Comparison of ENCODE assay signal across 10 cellular contexts in genomic region chr1:228150021-228150457, GRCh38. TPM values are rescaled to one million over a fixed set of nuclear protein-coding genes. Genes with fewer than 3 reads are reported as not detected.
A peak's percentile ranks its signal among the peaks of the same experiment; 100 is the strongest.
DNase-seq lines count a peak whose midpoint lies in the region; TF ChIP-seq lines count a peak whose summit lies in the region.
"Had no signal": no experiment of that assay in that cellular context is flagged by ENCODE, and none has a peak within 500 bp of the region (broad histone marks: within the 10 kb centered on the region; RNA-seq: fewer than 3 reads in every experiment).

No MANE protein-coding gene starts in this region.

- peaks cover 47 to 97% (median 81%) of the 10 kb centered on the region in 11 experiments for H4K20me1 ChIP-seq in BLaER1 treated with 17β-estradiol and CSF1 and Interleukin-3, amounts not matched to agents 10 nM and 100 nM

- peaks cover 29 to 59% (median 50%) of the 10 kb centered on the region in 11 experiments for H3K36me3 ChIP-seq in BLaER1 treated with 17β-estradiol and CSF1 and Interleukin-3, amounts not matched to agents 10 nM and 100 nM
- peaks cover 30% of the 10 kb centered on the region for H3K36me3 ChIP-seq in adipocyte (ENCODE audit: control insufficient read depth, insufficient read depth, low read length, severe bottlenecking)
- H3K36me3 ChIP-seq in right atrium auricular region = peaks cover 29% of the 10 kb centered on the region
- no peaks in the 10 kb centered on the region for H3K36me3 ChIP-seq in prostate gland

- TF ChIP-seq CTCF in right atrium auricular region (IDR thresholded peaks at IDR 0.05) (no peak), prostate gland (IDR thresholded peaks at IDR 0.05) (no peak), nephron progenitor cell (IDR thresholded peaks at IDR 0.05) (no peak)

- H3K27me3 Mint-ChIP-seq in T-helper 2 cell treated with Interferon-gamma antibody and Interleukin-4, amounts not matched to agents 5 μg/mL and 100 μg/mL, for 36 hours (ENCODE audit: low read depth) = no peaks in the 10 kb centered on the region
- no peaks in the 10 kb centered on the region for H3K27me3 Mint-ChIP-seq in nephron progenitor cell (ENCODE audit: low read depth, poor library complexity)

- H3K27ac ChIP-seq in BLaER1 treated with 17β-estradiol and CSF1 and Interleukin-3, amounts not matched to agents 10 nM and 100 nM = peak overlapping the region in 7 of 11 experiments; percentile 30 to 72 (median 57); a peak in 11 of 22 replicates
- H3K27ac ChIP-seq in right atrium auricular region (peak overlapping the region; percentile 82 to 83), prostate gland (peak overlapping the region; percentile 78 to 79)

- peak overlapping the region in 10 of 11 experiments; percentile 20 to 70 (median 54); a peak in 13 of 22 replicates for H3K9ac ChIP-seq in BLaER1 treated with 17β-estradiol and CSF1 and Interleukin-3, amounts not matched to agents 10 nM and 100 nM
- peak overlapping the region; percentile 66 for H3K9ac ChIP-seq in adipocyte (ENCODE audit: low read length)

- H3K9me3 ChIP-seq in BLaER1 treated with 17β-estradiol and CSF1 and Interleukin-3, amounts not matched to agents 10 nM and 100 nM (replicated peaks in 1 of 11) = no peaks in the 10 kb centered on the region
- H3K9me3 ChIP-seq in adipocyte (ENCODE audit: control insufficient read depth, low read length) (no peaks in the 10 kb centered on the region), right atrium auricular region (no peaks in the 10 kb centered on the region), prostate gland (no peaks in the 10 kb centered on the region)

- H3K4me2 ChIP-seq in BLaER1 treated with 17β-estradiol and CSF1 and Interleukin-3, amounts not matched to agents 10 nM and 100 nM = peak overlapping the region in 7 of 11 experiments; percentile 18 to 91 (median 68); a peak in 7 of 22 replicates

- WGBS in prostate gland = 38% methylated on average over 7 of the region's 9 CpGs

- peaks cover 6% of the 10 kb centered on the region for H3K4me1 Mint-ChIP-seq in T-helper 2 cell treated with Interferon-gamma antibody and Interleukin-4, amounts not matched to agents 5 μg/mL and 100 μg/mL, for 36 hours (ENCODE audit: low read depth)
- H3K4me1 Mint-ChIP-seq in nephron progenitor cell = peaks cover 16% of the 10 kb centered on the region
- H3K4me1 Mint-ChIP-seq: immature natural killer cell had no signal

- no peak for TF ChIP-seq POLR2A in prostate gland (IDR thresholded peaks at IDR 0.05)

- H3K36me3 Mint-ChIP-seq in T-helper 2 cell treated with Interferon-gamma antibody and Interleukin-4, amounts not matched to agents 5 μg/mL and 100 μg/mL, for 36 hours (ENCODE audit: low read depth) = peaks cover 4% of the 10 kb centered on the region
- no peaks in the 10 kb centered on the region for H3K36me3 Mint-ChIP-seq in nephron progenitor cell (ENCODE audit: low read depth)
- H3K36me3 Mint-ChIP-seq: immature natural killer cell had no signal

- peak overlapping the region in 2 of 10 experiments; percentile 31 to 38; a peak in 2 of 20 replicates for H3K4me3 ChIP-seq in BLaER1 treated with 17β-estradiol and CSF1 and Interleukin-3, amounts not matched to agents 10 nM and 100 nM
- H3K4me3 ChIP-seq in adipocyte (ENCODE audit: low read length) (peak overlapping the region; percentile 33), right atrium auricular region (peak overlapping the region; percentile 13 to 27), prostate gland (peak overlapping the region; percentile 14 to 17)

- H3K4me3 Mint-ChIP-seq in T-helper 2 cell treated with Interferon-gamma antibody and Interleukin-4, amounts not matched to agents 5 μg/mL and 100 μg/mL, for 36 hours = no peak overlapping the region
- no peak overlapping the region for H3K4me3 Mint-ChIP-seq in nephron progenitor cell
- H3K4me3 Mint-ChIP-seq: immature natural killer cell had no signal

- no peak overlapping the region for H3K27ac Mint-ChIP-seq in T-helper 2 cell treated with Interferon-gamma antibody and Interleukin-4, amounts not matched to agents 5 μg/mL and 100 μg/mL, for 36 hours
- no peak overlapping the region for H3K27ac Mint-ChIP-seq in nephron progenitor cell
- H3K27ac Mint-ChIP-seq: immature natural killer cell had no signal

- no peak for DNase-seq in adipocyte (ENCODE audit: low read depth)
- no peak for DNase-seq in right atrium auricular region (ENCODE audit: low spot score)
- DNase-seq in prostate gland (ENCODE audit: low spot score) = no peak
- DNase-seq in T-helper 2 cell treated with Interferon-gamma antibody and Interleukin-4, amounts not matched to agents 5 μg/mL and 100 μg/mL, for 36 hours (ENCODE audit: low spot score) = no peak
- no peak for DNase-seq in Kasumi-1 (lab: John Stamatoyannopoulos, UW)
- no peak for DNase-seq in SIG-M5 treated with dmso at 0.1 percent for 504 hours (lab: John Stamatoyannopoulos, UW; ENCODE audit: unreplicated experiment)
- DNase-seq in nephron progenitor cell = no peak
- DNase-seq: immature natural killer cell, NCI-H1436 treated with DMSO at 0.1 percent for 48 hours had no signal

- intact Hi-C loops in prostate gland (cut with DNase I) = no loop called here

- no peaks in the 10 kb centered on the region for H3K27me3 ChIP-seq in BLaER1 treated with 17β-estradiol and CSF1 and Interleukin-3, amounts not matched to agents 10 nM and 100 nM
- H3K27me3 ChIP-seq in adipocyte (replicated peaks; ENCODE audit: control insufficient read depth, insufficient read depth, low read length) (no peaks in the 10 kb centered on the region), right atrium auricular region (no peaks in the 10 kb centered on the region), prostate gland (replicated peaks; ENCODE audit: insufficient read depth) (no peaks in the 10 kb centered on the region)

- H3K9me3 Mint-ChIP-seq in T-helper 2 cell treated with Interferon-gamma antibody and Interleukin-4, amounts not matched to agents 5 μg/mL and 100 μg/mL, for 36 hours = no peaks in the 10 kb centered on the region
- no peaks in the 10 kb centered on the region for H3K9me3 Mint-ChIP-seq in nephron progenitor cell
- H3K9me3 Mint-ChIP-seq: immature natural killer cell had no signal

- H3K4me1 ChIP-seq in BLaER1 treated with 17β-estradiol and CSF1 and Interleukin-3, amounts not matched to agents 10 nM and 100 nM = peaks cover 52 to 86% (median 74%) of the 10 kb centered on the region in 10 experiments
- H3K4me1 ChIP-seq in adipocyte (ENCODE audit: control insufficient read depth, insufficient read depth, low read length) = peaks cover 31% of the 10 kb centered on the region
- H3K4me1 ChIP-seq in right atrium auricular region = peaks cover 7 to 53% of the 10 kb centered on the region in 2 donors
- H3K4me1 ChIP-seq in prostate gland (replicated peaks) = no peaks in the 10 kb centered on the region

RNA-seq across cellular contexts. Expression of gene GJC2, which starts 0.3 kb away (rescaled TPM):
- total RNA-seq in right atrium auricular region (1 to 10 TPM in 1 of 2 donors, under 1 TPM in 1; 0.93 to 2.3 TPM), prostate gland (1 to 10 TPM; 1.9 to 4.1 TPM)

RNA-seq across cellular contexts. Expression of gene GUK1, which starts 10.0 kb away (rescaled TPM):
- total RNA-seq in right atrium auricular region (100 to 1,000 TPM; 179 to 277 TPM), prostate gland (100 to 1,000 TPM; 250 to 458 TPM)

RNA-seq across cellular contexts. Expression of gene IBA57, which starts 15.6 kb away (rescaled TPM):
- total RNA-seq in right atrium auricular region (1 to 10 TPM; 6.7 to 7.1 TPM), prostate gland (10 to 100 TPM in 1 of 2 donors, 1 to 10 TPM in 1; 5.6 to 17.4 TPM)

RNA-seq across cellular contexts. Expression of gene MRPL55, which starts 40.9 kb away (rescaled TPM):
- total RNA-seq in right atrium auricular region = 10 to 100 TPM; 76.6 to 81.2 TPM
- 100 to 1,000 TPM; 120 to 136 TPM for total RNA-seq in prostate gland

RNA-seq across cellular contexts. Expression of gene C1orf35, which starts 46.9 kb away (rescaled TPM):
- total RNA-seq in right atrium auricular region (1 to 10 TPM; 4.5 to 4.9 TPM), prostate gland (10 to 100 TPM; 23.5 TPM)
